In the genomic region with DNA sequence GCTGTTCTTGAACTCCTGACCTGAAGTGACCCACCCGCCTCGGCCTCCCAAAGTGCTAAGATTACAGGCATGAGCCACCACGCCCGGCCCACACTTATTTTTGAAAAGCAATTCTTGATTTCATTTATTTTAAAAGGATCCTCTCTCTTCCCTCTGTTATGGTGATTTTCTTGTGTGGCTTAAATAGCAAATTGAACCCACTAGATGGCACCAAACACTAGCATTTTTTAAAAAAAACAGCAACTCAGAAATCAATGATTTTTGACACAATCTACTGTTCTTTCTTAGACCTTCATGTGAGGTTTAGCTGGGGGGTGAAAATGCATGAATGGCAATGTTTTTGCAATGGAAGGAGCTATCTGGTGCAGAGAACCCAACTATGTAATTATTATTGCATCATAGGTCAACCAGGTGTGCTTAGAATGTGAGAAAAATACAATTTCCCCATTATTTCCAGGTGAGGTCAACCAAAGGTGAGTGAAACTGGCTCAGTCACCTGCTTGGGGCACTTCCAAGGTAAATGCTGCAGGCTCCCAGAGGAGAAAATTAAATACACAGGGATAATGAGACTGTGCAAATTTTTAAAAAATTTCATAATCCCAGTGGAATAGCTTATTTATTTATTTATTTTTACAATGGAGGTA, we compare ENCODE assay signal across 9 cellular contexts.
DNase-seq lines count a peak whose midpoint lies in the region; ATAC-seq and TF ChIP-seq lines count a peak whose summit lies in the region.
"Had no signal": no experiment of that assay in that cellular context is flagged by ENCODE, and none has a peak within 500 bp of the region (broad histone marks: within the 10 kb centered on the region; RNA-seq: fewer than 3 reads in every experiment).

No MANE protein-coding gene starts in this region.

- H3K36me3 ChIP-seq in heart left ventricle (no peaks in the 10 kb centered on the region), upper lobe of right lung (no peaks in the 10 kb centered on the region)

- H3K27ac ChIP-seq in heart left ventricle (no peak overlapping the region), upper lobe of right lung (no peak overlapping the region)

- H3K9me3 ChIP-seq in heart left ventricle (peaks cover 0 to 9% (median 0%) of the 10 kb centered on the region in 12 donors), upper lobe of right lung (no peaks in the 10 kb centered on the region)

- no peak overlapping the region for H3K27ac Mint-ChIP-seq in activated naive CD4-positive, alpha-beta T cell treated with anti-CD3 and anti-CD28 coated beads, Interleukin-2, amount 50 U/mL, for 72 hours
- H3K27ac Mint-ChIP-seq: activated B cell treated with CpG ODN at 0.5 μM for 24 hours had no signal

- H3K36me3 Mint-ChIP-seq in activated naive CD4-positive, alpha-beta T cell treated with anti-CD3 and anti-CD28 coated beads, Interleukin-2, amount 50 U/mL, for 72 hours, result peaks cover 0 to 4% of the 10 kb centered on the region in 2 donors

- H3K4me1 ChIP-seq in heart left ventricle, result no peaks in the 10 kb centered on the region
- H3K4me1 ChIP-seq in upper lobe of right lung, result no peaks in the 10 kb centered on the region

- DNase-seq in heart left ventricle (no peak), left ventricle myocardium superior (no peak), NCI-H460 (ENCODE audit: extremely low read depth, low read depth) (peak; percentile 15), epithelial cell of esophagus (ENCODE audit: low read depth) (peak; percentile 4), upper lobe of right lung (no peak), COLO668 (lab: John Stamatoyannopoulos, UW; ENCODE audit: unreplicated experiment) (no peak)
- no peak for DNase-seq in stimulated activated CD4-positive, alpha-beta T cell treated with anti-CD3 and anti-CD28 coated beads, Interleukin-4, amount 100 ng/mL, for 1 hour
- DNase-seq in activated naive CD4-positive, alpha-beta T cell treated with anti-CD3 and anti-CD28 coated beads, Interleukin-2, amount 50 U/mL, for 72 hours (ENCODE audit: low spot score in 2 of 2), result no peak
- DNase-seq: activated B cell treated with CpG ODN at 0.5 μM for 24 hours had no signal

- 13 to 35% (median 22%) methylated on average over 4 of the region's 4 CpGs for WGBS in heart left ventricle, 4 donors

- intact Hi-C loops in heart left ventricle (cut with DNase I) (no loop called here), left ventricle myocardium superior (cut with micrococcal nuclease) (no loop called here), upper lobe of right lung (cut with DNase I) (no loop called here)

- ATAC-seq in heart left ventricle (no peak), left ventricle myocardium superior (no peak), upper lobe of right lung (no peak)
- ATAC-seq in activated naive CD4-positive, alpha-beta T cell treated with anti-CD3 and anti-CD28 coated beads, Interleukin-2, amount 50 U/mL, for 72 hours, result no peak

- TF ChIP-seq CTCF in heart left ventricle (IDR thresholded peaks at IDR 0.05) (peak in 7 of 12 donors; percentile 9 to 33 (median 25)), epithelial cell of esophagus (IDR thresholded peaks at IDR 0.05; ENCODE audit: insufficient read depth, low read depth, low read length, missing control alignments) (peak; percentile 28), upper lobe of right lung (IDR thresholded peaks at IDR 0.05) (peak; percentile 33)

- peaks cover 0 to 4% (median 0%) of the 10 kb centered on the region in 9 donors for H3K27me3 ChIP-seq in heart left ventricle
- H3K27me3 ChIP-seq in upper lobe of right lung, result no peaks in the 10 kb centered on the region

- no peaks in the 10 kb centered on the region for H3K9me3 Mint-ChIP-seq in activated naive CD4-positive, alpha-beta T cell treated with anti-CD3 and anti-CD28 coated beads, Interleukin-2, amount 50 U/mL, for 72 hours
- H3K9me3 Mint-ChIP-seq: activated B cell treated with CpG ODN at 0.5 μM for 24 hours had no signal

- no peak overlapping the region for H3K4me3 ChIP-seq in heart left ventricle
- no peak overlapping the region for H3K4me3 ChIP-seq in epithelial cell of esophagus (ENCODE audit: low read length)
- H3K4me3 ChIP-seq in upper lobe of right lung, result no peak overlapping the region

- no peak for TF ChIP-seq POLR2A in heart left ventricle (IDR thresholded peaks at IDR 0.05)

Comparison
In these comparisons a context has a peak if more than half of its experiments do, and no peak if none do; other contexts are left out.
1. DNase-seq: peak in NCI-H460 (single experiment) and epithelial cell of esophagus (single experiment); none in heart left ventricle (0 of 5), left ventricle myocardium superior (single experiment), upper lobe of right lung (single experiment), stimulated activated CD4-positive, alpha-beta T cell treated with anti-CD3 and anti-CD28 coated beads, Interleukin-4, amount 100 ng/mL, for 1 hour (single experiment), COLO668 (single experiment) and activated naive CD4-positive, alpha-beta T cell treated with anti-CD3 and anti-CD28 coated beads, Interleukin-2, amount 50 U/mL, for 72 hours (0 of 2).
2. Peak in every context shown above with its lines, with median percentiles within 50 percentile points of each other: CTCF ChIP-seq.